32 cellular contexts compared by ENCODE assay signal in genomic region chr5:122145906-122146305, GRCh38. TPM values are rescaled to one million over a fixed set of nuclear protein-coding genes. Genes with fewer than 3 reads are reported as not detected.
"Had no signal": no experiment of that assay in that cellular context is flagged by ENCODE, and none has a peak within 500 bp of the region (broad histone marks: within the 10 kb centered on the region; RNA-seq: fewer than 3 reads in every experiment).

No MANE protein-coding gene starts in this region.

- H3K27me3 ChIP-seq: ascending aorta, body of pancreas, SJCRH30 had no signal

- H3K9me3 ChIP-seq: ascending aorta, body of pancreas, SJCRH30 had no signal

- H3K9me3 Mint-ChIP-seq: activated CD4-positive, alpha-beta T cell treated with anti-CD3 and anti-CD28 coated beads, Interleukin-2, amount 10 ng/mL, durations not matched to agents 24 days and 14 days; activated naive CD4-positive, alpha-beta T cell treated with anti-CD3 and anti-CD28 coated beads, Interleukin-2, amount 50 U/mL, for 24 hours; activated naive CD8-positive, alpha-beta T cell treated with anti-CD3 and anti-CD28 coated beads, Interleukin-2, amount 10 ng/mL, durations not matched to agents 7 days and 5 days; activated T-cell treated with anti-CD3 and anti-CD28 coated beads, Interleukin-2, amount 50 U/mL, for 24 hours; activated T-helper 2 cell treated with anti-CD3 and anti-CD28 coated beads, Interferon-gamma antibody, Interleukin-2, Interleukin-4, amounts not matched to agents 10 μg/mL and 5 μg/mL and 100 μg/mL, durations not matched to agents 14 hours and 24 hours and 36 hours; T-helper 1 cell treated with Interleukin-12 subunit alpha and Interleukin-12 subunit beta and Interleukin-4 antibody, amounts not matched to agents 30 μg/mL and 1 μg/mL, for 36 hours; T-helper 2 cell treated with Interferon-gamma antibody and Interleukin-4, amounts not matched to agents 5 μg/mL and 100 μg/mL, for 36 hours had no signal

- H3K4me1 Mint-ChIP-seq: activated CD4-positive, alpha-beta T cell treated with anti-CD3 and anti-CD28 coated beads, Interleukin-2, amount 10 ng/mL, durations not matched to agents 24 days and 14 days; activated naive CD4-positive, alpha-beta T cell treated with anti-CD3 and anti-CD28 coated beads, Interleukin-2, amount 50 U/mL, for 24 hours; activated naive CD8-positive, alpha-beta T cell treated with anti-CD3 and anti-CD28 coated beads, Interleukin-2, amount 10 ng/mL, durations not matched to agents 7 days and 5 days had no signal

- H3K27ac ChIP-seq: ascending aorta, body of pancreas, KMS-11, SJCRH30, SK-N-MC had no signal

- H3K4me3 ChIP-seq: ascending aorta, body of pancreas, SJCRH30, SK-N-MC had no signal

- ATAC-seq: activated CD8-positive, alpha-beta T cell treated with anti-CD3 and anti-CD28 coated beads, Interleukin-2, amount 10 ng/mL, durations not matched to agents 7 days and 5 days; body of pancreas; Panc1 had no signal

- H3K36me3 ChIP-seq: ascending aorta, SJCRH30 had no signal

- FAIRE-seq: bronchial epithelial cell, colon, TTC549 had no signal

- H3K4me3 Mint-ChIP-seq: activated CD4-positive, alpha-beta T cell treated with anti-CD3 and anti-CD28 coated beads, Interleukin-2, amount 10 ng/mL, durations not matched to agents 24 days and 14 days; activated CD8-positive, alpha-beta T cell treated with anti-CD3 and anti-CD28 coated beads, Interleukin-2, amount 10 ng/mL, durations not matched to agents 7 days and 5 days; activated naive CD4-positive, alpha-beta T cell treated with anti-CD3 and anti-CD28 coated beads, Interleukin-2, amount 50 U/mL, for 24 hours; activated naive CD8-positive, alpha-beta T cell treated with anti-CD3 and anti-CD28 coated beads, Interleukin-2, amount 10 ng/mL, durations not matched to agents 7 days and 5 days; activated T-cell treated with anti-CD3 and anti-CD28 coated beads, Interleukin-2, amount 50 U/mL, for 24 hours; T-helper 1 cell treated with Interleukin-12 subunit alpha and Interleukin-12 subunit beta and Interleukin-4 antibody, amounts not matched to agents 30 μg/mL and 1 μg/mL, for 36 hours; T-helper 2 cell treated with Interferon-gamma antibody and Interleukin-4, amounts not matched to agents 5 μg/mL and 100 μg/mL, for 36 hours had no signal

- H3K27ac Mint-ChIP-seq: activated CD4-positive, alpha-beta T cell treated with anti-CD3 and anti-CD28 coated beads, Interleukin-2, amount 10 ng/mL, durations not matched to agents 24 days and 14 days; activated CD8-positive, alpha-beta T cell treated with anti-CD3 and anti-CD28 coated beads, Interleukin-2, amount 10 ng/mL, durations not matched to agents 7 days and 5 days; activated naive CD4-positive, alpha-beta T cell treated with anti-CD3 and anti-CD28 coated beads, Interleukin-2, amount 50 U/mL, for 24 hours; activated naive CD8-positive, alpha-beta T cell treated with anti-CD3 and anti-CD28 coated beads, Interleukin-2, amount 10 ng/mL, durations not matched to agents 7 days and 5 days; activated T-cell treated with anti-CD3 and anti-CD28 coated beads, Interleukin-2, amount 50 U/mL, for 24 hours; activated T-helper 2 cell treated with anti-CD3 and anti-CD28 coated beads, Interferon-gamma antibody, Interleukin-2, Interleukin-4, amounts not matched to agents 10 μg/mL and 5 μg/mL and 100 μg/mL, durations not matched to agents 14 hours and 24 hours and 36 hours; T-helper 1 cell treated with Interleukin-12 subunit alpha and Interleukin-12 subunit beta and Interleukin-4 antibody, amounts not matched to agents 30 μg/mL and 1 μg/mL, for 36 hours; T-helper 2 cell treated with Interferon-gamma antibody and Interleukin-4, amounts not matched to agents 5 μg/mL and 100 μg/mL, for 36 hours had no signal

- H3K4me2 ChIP-seq: KMS-11 had no signal

- DNase-seq: activated CD4-positive, alpha-beta T cell treated with anti-CD3 and anti-CD28 coated beads, Interleukin-2, amount 10 ng/mL, durations not matched to agents 24 days and 14 days; activated CD4-positive, alpha-beta T cell treated with anti-CD3 and anti-CD28 coated beads, Interleukin-2, amount 50 U/mL, for 48 hours; activated CD8-positive, alpha-beta T cell treated with anti-CD3 and anti-CD28 coated beads, Interleukin-2, amount 10 ng/mL, durations not matched to agents 7 days and 5 days; activated gamma-delta T cell; activated naive CD4-positive, alpha-beta T cell treated with Interleukin-2 at 50 U/mL for 16 hours; activated naive CD8-positive, alpha-beta T cell treated with anti-CD3 and anti-CD28 coated beads, Interleukin-2, amount 10 ng/mL, durations not matched to agents 7 days and 5 days; activated T-cell treated with anti-CD3 and anti-CD28 coated beads, Interleukin-2, amount 50 U/mL, for 24 hours; amygdala; body of pancreas; caudate nucleus; MM.1S; MV-4-11; NCI-H1105; NCI-H1417 treated with DMSO at 0.1 percent for 48 hours; NCI-H187 treated with DMSO at 0.1 percent for 48 hours; NCI-H2081; NCI-H2171; NCI-H226; NCI-H446 treated with DMSO at 0.1 percent for 48 hours; SHP77; SJCRH30 had no signal

- H3K9ac ChIP-seq: KMS-11 had no signal

- H3K4me1 ChIP-seq: ascending aorta had no signal

- H3K27me3 Mint-ChIP-seq: activated CD4-positive, alpha-beta T cell treated with anti-CD3 and anti-CD28 coated beads, Interleukin-2, amount 10 ng/mL, durations not matched to agents 24 days and 14 days; activated naive CD4-positive, alpha-beta T cell treated with anti-CD3 and anti-CD28 coated beads, Interleukin-2, amount 50 U/mL, for 24 hours; activated naive CD8-positive, alpha-beta T cell treated with anti-CD3 and anti-CD28 coated beads, Interleukin-2, amount 10 ng/mL, durations not matched to agents 7 days and 5 days had no signal

- H3K36me3 Mint-ChIP-seq: activated naive CD4-positive, alpha-beta T cell treated with anti-CD3 and anti-CD28 coated beads, Interleukin-2, amount 50 U/mL, for 24 hours; activated naive CD8-positive, alpha-beta T cell treated with anti-CD3 and anti-CD28 coated beads, Interleukin-2, amount 10 ng/mL, durations not matched to agents 7 days and 5 days had no signal

RNA-seq across cellular contexts. Expression of gene ZNF474, which starts 16.6 kb away (rescaled TPM):
- total RNA-seq: activated CD4-positive, alpha-beta T cell treated with anti-CD3 and anti-CD28 coated beads, Interleukin-2, amount 10 ng/mL, durations not matched to agents 24 days and 14 days; activated CD8-positive, alpha-beta T cell treated with anti-CD3 and anti-CD28 coated beads, Interleukin-2, amount 10 ng/mL, durations not matched to agents 7 days and 5 days; activated T-helper 2 cell treated with anti-CD3 and anti-CD28 coated beads, Interferon-gamma antibody, Interleukin-2, Interleukin-4, amounts not matched to agents 10 μg/mL and 5 μg/mL and 100 μg/mL, durations not matched to agents 14 hours and 24 hours and 36 hours; ascending aorta; body of pancreas had no signal
